In genomic region chr5:83368835-83369234, GRCh38 we compare ENCODE assay signal across 11 cellular contexts.
A peak's percentile ranks its signal among the peaks of the same experiment; 100 is the strongest.
DNase-seq lines count a peak whose midpoint lies in the region; ATAC-seq and TF ChIP-seq lines count a peak whose summit lies in the region.
"Had no signal": no experiment of that assay in that cellular context is flagged by ENCODE, and none has a peak within 500 bp of the region (broad histone marks: within the 10 kb centered on the region; RNA-seq: fewer than 3 reads in every experiment).

No MANE protein-coding gene starts in this region.

- no peaks in the 10 kb centered on the region for H3K79me2 ChIP-seq in MM.1S (ENCODE audit: low read length)

- H4K20me1 ChIP-seq in MM.1S (ENCODE audit: insufficient read depth, low read length), result no peaks in the 10 kb centered on the region

- H3K27me3 Mint-ChIP-seq in natural killer cell treated with Interleukin-12 subunit alpha and Interleukin-12 subunit beta and Interleukin-15 and Interleukin-18, amount 100 ng/mL, for 72 hours, result peaks cover 4 to 18% of the 10 kb centered on the region in 2 donors

- H3K4me3 ChIP-seq in fibroblast of mammary gland (ENCODE audit: control insufficient read depth, low read depth, low read length) (no peak overlapping the region), MM.1S (ENCODE audit: low read length) (no peak overlapping the region)

- H3K27ac ChIP-seq in MM.1S (ENCODE audit: low read length), result no peak overlapping the region

- H3K4me3 Mint-ChIP-seq in natural killer cell treated with Interleukin-12 subunit alpha and Interleukin-12 subunit beta and Interleukin-15 and Interleukin-18, amount 100 ng/mL, for 72 hours, result no peak overlapping the region
- H3K4me3 Mint-ChIP-seq: CD8-positive, alpha-beta memory T cell had no signal

- no peaks in the 10 kb centered on the region for H3K4me1 ChIP-seq in MM.1S (ENCODE audit: low read length)

- H3F3A ChIP-seq in MM.1S (ENCODE audit: insufficient read depth, low read length), result no peaks in the 10 kb centered on the region

- H3K9me2 ChIP-seq in MM.1S (replicated peaks; ENCODE audit: insufficient read depth, low read length), result no peaks in the 10 kb centered on the region

- no peaks in the 10 kb centered on the region for H3K36me3 Mint-ChIP-seq in natural killer cell treated with Interleukin-12 subunit alpha and Interleukin-12 subunit beta and Interleukin-15 and Interleukin-18, amount 100 ng/mL, for 72 hours
- H3K36me3 Mint-ChIP-seq: CD8-positive, alpha-beta memory T cell had no signal

- H3K36me3 ChIP-seq in MM.1S (replicated peaks; ENCODE audit: insufficient read depth, low read length), result no peaks in the 10 kb centered on the region

- no peak for TF ChIP-seq CTCF in fibroblast of mammary gland (conservative IDR thresholded peaks at IDR 0.05; ENCODE audit: control insufficient read depth, insufficient read depth, low read depth, low read length)
- no peak for TF ChIP-seq CTCF in MM.1S (IDR thresholded peaks at IDR 0.05; ENCODE audit: low read length)

- no peak overlapping the region for H3K27ac Mint-ChIP-seq in natural killer cell treated with Interleukin-12 subunit alpha and Interleukin-12 subunit beta and Interleukin-15 and Interleukin-18, amount 100 ng/mL, for 72 hours
- H3K27ac Mint-ChIP-seq: CD8-positive, alpha-beta memory T cell had no signal

- H3K9me3 Mint-ChIP-seq in natural killer cell treated with Interleukin-12 subunit alpha and Interleukin-12 subunit beta and Interleukin-15 and Interleukin-18, amount 100 ng/mL, for 72 hours, result peaks cover 6% of the 10 kb centered on the region

- H3K4me1 Mint-ChIP-seq in natural killer cell treated with Interleukin-12 subunit alpha and Interleukin-12 subunit beta and Interleukin-15 and Interleukin-18, amount 100 ng/mL, for 72 hours (ENCODE audit: low read depth in 2 of 2), result no peaks in the 10 kb centered on the region
- H3K4me1 Mint-ChIP-seq: CD8-positive, alpha-beta memory T cell had no signal

- H3K27me3 ChIP-seq in MM.1S (replicated peaks; ENCODE audit: insufficient read depth, low read length), result no peaks in the 10 kb centered on the region

- peak; percentile 52 for ATAC-seq in GM18498 (IDR thresholded peaks at IDR 0.05; ENCODE audit: unreplicated experiment)
- peak; percentile 44 for ATAC-seq in GM21619 (IDR thresholded peaks at IDR 0.05; ENCODE audit: unreplicated experiment)
- ATAC-seq in HG03469 (IDR thresholded peaks at IDR 0.05; ENCODE audit: unreplicated experiment), result peak; percentile 35
- ATAC-seq in natural killer cell treated with Interleukin-12 subunit alpha and Interleukin-12 subunit beta and Interleukin-15 and Interleukin-18, amount 100 ng/mL, for 72 hours, result no peak

- H3K9me3 ChIP-seq in MM.1S (replicated peaks; ENCODE audit: insufficient read depth, low read length), result no peaks in the 10 kb centered on the region

- no peak overlapping the region for H2AFZ ChIP-seq in MM.1S (ENCODE audit: low read length)

- no peak overlapping the region for H3K9ac ChIP-seq in MM.1S (ENCODE audit: low read length)

- H3K4me2 ChIP-seq in MM.1S (ENCODE audit: low read depth, low read length), result no peak overlapping the region

- DNase-seq in fibroblast of mammary gland (ENCODE audit: low read depth) (peak; percentile 55), MM.1S (no peak), mesenteric fat pad (ENCODE audit: low spot score) (no peak), NCI-H187 treated with DMSO at 0.1 percent for 48 hours (lab: John Stamatoyannopoulos, UW) (no peak)
- no peak for DNase-seq in natural killer cell treated with Interleukin-12 subunit alpha and Interleukin-12 subunit beta and Interleukin-15 and Interleukin-18, amount 100 ng/mL, for 72 hours (ENCODE audit: low spot score)
- DNase-seq: CD8-positive, alpha-beta memory T cell; cerebellar nuclear complex; posterior cingulate gyrus had no signal

Comparison
In these comparisons a context has a peak if more than half of its experiments do, and no peak if none do; other contexts are left out.
1. ATAC-seq: peak in GM18498 (single experiment), GM21619 (single experiment) and HG03469 (single experiment); none in natural killer cell treated with Interleukin-12 subunit alpha and Interleukin-12 subunit beta and Interleukin-15 and Interleukin-18, amount 100 ng/mL, for 72 hours (0 of 2).